ENCODE assay signal across 8 cellular contexts in the genomic region with DNA sequence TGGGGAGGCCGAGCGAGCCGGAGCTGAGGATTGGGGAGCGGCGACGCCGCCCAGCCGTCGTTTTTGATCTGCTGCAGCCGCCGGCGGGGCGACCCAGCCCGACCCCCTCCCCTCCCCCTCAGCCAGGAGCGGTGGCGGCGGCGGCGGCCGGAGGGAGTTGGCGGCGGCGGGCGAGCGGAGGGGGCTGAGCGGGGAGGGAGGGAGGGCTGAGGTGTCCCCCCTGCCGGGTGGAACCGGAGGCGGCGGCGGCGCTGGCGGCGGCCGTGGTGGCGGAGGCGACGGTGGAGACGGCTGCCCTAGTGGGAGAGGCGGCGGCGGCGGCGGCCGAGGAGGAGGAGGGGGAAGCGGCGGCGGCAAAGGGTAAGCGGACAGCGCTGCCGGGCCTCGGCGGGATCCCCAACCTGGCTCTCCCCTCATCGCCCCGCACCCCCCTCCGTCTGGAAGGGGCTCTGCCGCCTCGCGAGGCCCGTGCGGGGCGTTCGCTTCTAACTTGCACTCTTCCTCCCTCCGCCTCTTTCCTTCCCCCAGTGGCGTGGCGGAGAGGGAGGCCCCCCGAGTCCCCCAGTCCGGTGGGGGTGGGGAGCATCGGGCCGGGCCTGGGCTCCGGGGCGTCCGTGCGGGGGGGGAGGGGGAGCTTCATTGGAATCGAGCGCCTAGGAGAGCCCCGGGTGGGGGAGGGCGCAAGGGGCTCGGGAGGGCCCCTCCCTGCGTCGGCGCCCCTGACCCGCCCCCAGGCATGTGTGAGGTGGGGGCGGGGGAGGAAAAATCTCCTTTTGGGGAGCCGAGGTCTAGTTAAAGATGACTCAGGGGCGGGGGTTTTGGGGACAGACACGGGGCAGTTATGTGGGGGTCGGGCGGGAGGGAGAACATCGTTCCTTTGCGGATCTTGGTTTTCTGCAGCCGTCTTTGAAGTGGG. TPM values are rescaled to one million over a fixed set of nuclear protein-coding genes. Genes with fewer than 3 reads are reported as not detected.
A peak's percentile ranks its signal among the peaks of the same experiment; 100 is the strongest.
DNase-seq lines count a peak whose midpoint lies in the region; ATAC-seq and TF ChIP-seq lines count a peak whose summit lies in the region.

A gene with protein sequence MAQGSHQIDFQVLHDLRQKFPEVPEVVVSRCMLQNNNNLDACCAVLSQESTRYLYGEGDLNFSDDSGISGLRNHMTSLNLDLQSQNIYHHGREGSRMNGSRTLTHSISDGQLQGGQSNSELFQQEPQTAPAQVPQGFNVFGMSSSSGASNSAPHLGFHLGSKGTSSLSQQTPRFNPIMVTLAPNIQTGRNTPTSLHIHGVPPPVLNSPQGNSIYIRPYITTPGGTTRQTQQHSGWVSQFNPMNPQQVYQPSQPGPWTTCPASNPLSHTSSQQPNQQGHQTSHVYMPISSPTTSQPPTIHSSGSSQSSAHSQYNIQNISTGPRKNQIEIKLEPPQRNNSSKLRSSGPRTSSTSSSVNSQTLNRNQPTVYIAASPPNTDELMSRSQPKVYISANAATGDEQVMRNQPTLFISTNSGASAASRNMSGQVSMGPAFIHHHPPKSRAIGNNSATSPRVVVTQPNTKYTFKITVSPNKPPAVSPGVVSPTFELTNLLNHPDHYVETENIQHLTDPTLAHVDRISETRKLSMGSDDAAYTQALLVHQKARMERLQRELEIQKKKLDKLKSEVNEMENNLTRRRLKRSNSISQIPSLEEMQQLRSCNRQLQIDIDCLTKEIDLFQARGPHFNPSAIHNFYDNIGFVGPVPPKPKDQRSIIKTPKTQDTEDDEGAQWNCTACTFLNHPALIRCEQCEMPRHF (plus strand): TSS at position 57 of the 916 bp plus-strand sequence. CDS start 52,286 bp downstream, outside the sequence.

- intact Hi-C loops in activated naive CD4-positive, alpha-beta T cell treated with anti-CD3 and anti-CD28 coated beads for 36 hours (cut with micrococcal nuclease) = loop anchor here (1.0 to 2.0 kb wide), 7 partner anchors 62 to 286 kb away; partner anchors contain the start of gene GINM1
- intact Hi-C loops in Right ventricle myocardium superior (cut with DNase I) = no loop called here
- intact Hi-C loops in posterior vena cava (cut with DNase I) = no loop called here

- ATAC-seq in HG03175 (IDR thresholded peaks at IDR 0.05; ENCODE audit: unreplicated experiment) (peak; percentile 27), Right ventricle myocardium superior (ENCODE audit: poor library complexity) (peak; percentile 71)

- no peak for TF ChIP-seq CTCF in type B pancreatic cell (conservative IDR thresholded peaks at IDR 0.05)

- H3K36me3 Mint-ChIP-seq in activated naive CD4-positive, alpha-beta T cell treated with anti-CD3 and anti-CD28 coated beads for 36 hours (ENCODE audit: low read depth) = peaks cover 12% of the 10 kb centered on the region
- H3K36me3 Mint-ChIP-seq in type B pancreatic cell = no peaks in the 10 kb centered on the region

- H3K9me3 Mint-ChIP-seq in activated naive CD4-positive, alpha-beta T cell treated with anti-CD3 and anti-CD28 coated beads for 36 hours = no peaks in the 10 kb centered on the region
- H3K9me3 Mint-ChIP-seq in type B pancreatic cell = no peaks in the 10 kb centered on the region

- CTCF ChIA-PET in activated naive CD4-positive, alpha-beta T cell treated with anti-CD3 and anti-CD28 coated beads for 36 hours (lab: Charles Lee) = interaction anchor here (0.5 to 1.6 kb wide), 3 partner anchors 16 to 105 kb away, joined by 3 read pairs; no protein-coding TSS in a partner anchor

- peak; percentile 78 for DNase-seq in NK-92 treated with Interleukin-12 subunit alpha and Interleukin-12 subunit beta, amount 100 ng/mL, for 24 hours (lab: John Stamatoyannopoulos, UW)
- DNase-seq in NK-92 (lab: John Stamatoyannopoulos, UW; ENCODE audit: unreplicated experiment) = no peak
- peak; percentile 23 for DNase-seq in SK-N-DZ (ENCODE audit: low spot score)
- peak; percentile 85 for DNase-seq in activated naive CD4-positive, alpha-beta T cell treated with anti-CD3 and anti-CD28 coated beads for 36 hours
- DNase-seq in Right ventricle myocardium superior = no peak
- peak; percentile 87 for DNase-seq in posterior vena cava (ENCODE audit: low spot score)
- peak; percentile 77 for DNase-seq in type B pancreatic cell (ENCODE audit: extremely low spot score, unreplicated experiment)

- peaks cover 48% of the 10 kb centered on the region for H3K4me1 Mint-ChIP-seq in activated naive CD4-positive, alpha-beta T cell treated with anti-CD3 and anti-CD28 coated beads for 36 hours (ENCODE audit: low read depth)
- peaks cover 23% of the 10 kb centered on the region for H3K4me1 Mint-ChIP-seq in type B pancreatic cell (ENCODE audit: unreplicated experiment)

- no peaks in the 10 kb centered on the region for H3K27me3 Mint-ChIP-seq in activated naive CD4-positive, alpha-beta T cell treated with anti-CD3 and anti-CD28 coated beads for 36 hours (ENCODE audit: low read depth)
- H3K27me3 Mint-ChIP-seq in type B pancreatic cell = no peaks in the 10 kb centered on the region

- peak within 1 kb of the TSS; percentile 81 for H3K4me3 Mint-ChIP-seq in activated naive CD4-positive, alpha-beta T cell treated with anti-CD3 and anti-CD28 coated beads for 36 hours
- H3K4me3 Mint-ChIP-seq in type B pancreatic cell = peak within 1 kb of the TSS; percentile 90

- H3K27ac Mint-ChIP-seq in activated naive CD4-positive, alpha-beta T cell treated with anti-CD3 and anti-CD28 coated beads for 36 hours = peak within 1 kb of the TSS; percentile 94
- H3K27ac Mint-ChIP-seq in type B pancreatic cell = peak within 1 kb of the TSS; percentile 89

RNA-seq across cellular contexts. Expression of the gene that starts here (rescaled TPM):
- polyA plus RNA-seq in SK-N-DZ (2014; cell fraction: cytosol; rRNA removed) = 19.3 and 22.9 TPM in 2 replicates
- polyA plus RNA-seq in SK-N-DZ (2014; cell fraction: nucleus; rRNA removed) = 10.7 and 16.1 TPM in 2 replicates
- total RNA-seq in activated naive CD4-positive, alpha-beta T cell treated with anti-CD3 and anti-CD28 coated beads for 36 hours = 10 to 100 TPM; 62.1 to 66.7 TPM
- total RNA-seq in Right ventricle myocardium superior (58.0 TPM), posterior vena cava (10 to 100 TPM; 52.3 to 73.2 TPM), type B pancreatic cell (ENCODE audit: low replicate concordance) (58.7 TPM in 2 replicates)

Comparison
In these comparisons a context has a peak if more than half of its experiments do, and no peak if none do; other contexts are left out.
1. DNase-seq: peak in NK-92 treated with Interleukin-12 subunit alpha and Interleukin-12 subunit beta, amount 100 ng/mL, for 24 hours (single experiment), SK-N-DZ (single experiment), activated naive CD4-positive, alpha-beta T cell treated with anti-CD3 and anti-CD28 coated beads for 36 hours (single experiment), posterior vena cava (single experiment) and type B pancreatic cell (single experiment); none in NK-92 (single experiment) and Right ventricle myocardium superior (single experiment).